ENCODE assay signal across 8 cellular contexts in genomic region chr1:2228157-2228594, GRCh38. TPM values are rescaled to one million over a fixed set of nuclear protein-coding genes. Genes with fewer than 3 reads are reported as not detected.
DNase-seq lines count a peak whose midpoint lies in the region; ATAC-seq and TF ChIP-seq lines count a peak whose summit lies in the region.

SKI (plus strand) TSS chr1:2228319; CDS start chr1:2228767, 448 bp downstream.

- no peaks in the 10 kb centered on the region for H3K9me3 ChIP-seq in OCI-LY1 (ENCODE audit: low read length)

- no peaks in the 10 kb centered on the region for H3F3A ChIP-seq in OCI-LY1 (ENCODE audit: insufficient read depth, low read length)

- TF ChIP-seq CTCF in C4-2B (conservative IDR thresholded peaks at IDR 0.05): no peak
- no peak for TF ChIP-seq CTCF in OCI-LY1 (IDR thresholded peaks at IDR 0.05; ENCODE audit: low read length)
- TF ChIP-seq CTCF in epithelial cell of esophagus (IDR thresholded peaks at IDR 0.05; ENCODE audit: insufficient read depth, low read depth, low read length, missing control alignments): no peak

- H3K9me2 ChIP-seq in OCI-LY1 (ENCODE audit: low read depth, low read length): no peaks in the 10 kb centered on the region

- peaks cover 32 to 33% of the 10 kb centered on the region in 2 donors for H3K4me1 Mint-ChIP-seq in natural killer cell treated with Interleukin-12 subunit alpha and Interleukin-12 subunit beta and Interleukin-15 and Interleukin-18, amount 100 ng/mL, for 72 hours (ENCODE audit: low read depth in 2 of 2)

- H3K4me1 ChIP-seq in OCI-LY1 (ENCODE audit: insufficient read depth, low read length, severe bottlenecking): peaks cover 8% of the 10 kb centered on the region

- H3K79me2 ChIP-seq in OCI-LY1 (ENCODE audit: insufficient read depth, low read length): no peaks in the 10 kb centered on the region

- ATAC-seq in natural killer cell treated with Interleukin-12 subunit alpha and Interleukin-12 subunit beta and Interleukin-15 and Interleukin-18, amount 100 ng/mL, for 72 hours: no peak
- ATAC-seq in HG03139 (IDR thresholded peaks at IDR 0.05; ENCODE audit: unreplicated experiment) (no peak), GM19397 (IDR thresholded peaks at IDR 0.05; ENCODE audit: unreplicated experiment) (no peak)

- no peaks in the 10 kb centered on the region for H3K9me3 Mint-ChIP-seq in natural killer cell treated with Interleukin-12 subunit alpha and Interleukin-12 subunit beta and Interleukin-15 and Interleukin-18, amount 100 ng/mL, for 72 hours

- H3K27ac Mint-ChIP-seq in natural killer cell treated with Interleukin-12 subunit alpha and Interleukin-12 subunit beta and Interleukin-15 and Interleukin-18, amount 100 ng/mL, for 72 hours: peak within 1 kb of the TSS in 1 of 2 donors; percentile 65

- peak within 1 kb of the TSS; percentile 93 for H3K27ac ChIP-seq in C4-2B
- H3K27ac ChIP-seq in OCI-LY1 (ENCODE audit: low read depth, low read length, poor library complexity, severe bottlenecking): no peak within 1 kb of the TSS

- peaks cover 0 to 2% of the 10 kb centered on the region in 2 donors for H3K27me3 Mint-ChIP-seq in natural killer cell treated with Interleukin-12 subunit alpha and Interleukin-12 subunit beta and Interleukin-15 and Interleukin-18, amount 100 ng/mL, for 72 hours

- peaks cover 10% of the 10 kb centered on the region; the same call in 1 of the 2 replicates for H3K27me3 ChIP-seq in OCI-LY1 (ENCODE audit: insufficient read depth, low read length)

- peak within 1 kb of the TSS; percentile 87 for H3K4me2 ChIP-seq in OCI-LY1 (ENCODE audit: low read length)

- H3K4me3 ChIP-seq in OCI-LY1 (ENCODE audit: low read depth, low read length, poor library complexity, severe bottlenecking) (peak within 1 kb of the TSS; percentile 67), epithelial cell of esophagus (ENCODE audit: low read length) (peak within 1 kb of the TSS; percentile 69)

- H3K36me3 ChIP-seq in OCI-LY1 (ENCODE audit: insufficient read depth, low read length): no peaks in the 10 kb centered on the region

- H3K36me3 Mint-ChIP-seq in natural killer cell treated with Interleukin-12 subunit alpha and Interleukin-12 subunit beta and Interleukin-15 and Interleukin-18, amount 100 ng/mL, for 72 hours: no peaks in the 10 kb centered on the region

- no peak within 1 kb of the TSS for H2AFZ ChIP-seq in OCI-LY1 (ENCODE audit: low read length)

- no peaks in the 10 kb centered on the region for H4K20me1 ChIP-seq in OCI-LY1 (ENCODE audit: insufficient read depth, low read length)

- peak within 1 kb of the TSS; percentile 91 for H3K4me3 Mint-ChIP-seq in natural killer cell treated with Interleukin-12 subunit alpha and Interleukin-12 subunit beta and Interleukin-15 and Interleukin-18, amount 100 ng/mL, for 72 hours

- H3K9ac ChIP-seq in OCI-LY1 (ENCODE audit: low read length): peak within 1 kb of the TSS; percentile 76

- DNase-seq in epithelial cell of esophagus (ENCODE audit: low read depth) (no peak), NCI-H1092 (lab: John Stamatoyannopoulos, UW) (no peak), AG20443 (ENCODE audit: low spot score) (no peak)
- DNase-seq in natural killer cell treated with Interleukin-12 subunit alpha and Interleukin-12 subunit beta and Interleukin-15 and Interleukin-18, amount 100 ng/mL, for 72 hours (ENCODE audit: low spot score): no peak

RNA-seq across cellular contexts. Expression of gene SKI, which starts in this region (rescaled TPM):
- total RNA-seq in natural killer cell treated with Interleukin-12 subunit alpha and Interleukin-12 subunit beta and Interleukin-15 and Interleukin-18, amount 100 ng/mL, for 72 hours: 10 to 100 TPM; 16.5 to 42.7 TPM
